Comparison of ENCODE assay signal across 22 cellular contexts in the genomic region with DNA sequence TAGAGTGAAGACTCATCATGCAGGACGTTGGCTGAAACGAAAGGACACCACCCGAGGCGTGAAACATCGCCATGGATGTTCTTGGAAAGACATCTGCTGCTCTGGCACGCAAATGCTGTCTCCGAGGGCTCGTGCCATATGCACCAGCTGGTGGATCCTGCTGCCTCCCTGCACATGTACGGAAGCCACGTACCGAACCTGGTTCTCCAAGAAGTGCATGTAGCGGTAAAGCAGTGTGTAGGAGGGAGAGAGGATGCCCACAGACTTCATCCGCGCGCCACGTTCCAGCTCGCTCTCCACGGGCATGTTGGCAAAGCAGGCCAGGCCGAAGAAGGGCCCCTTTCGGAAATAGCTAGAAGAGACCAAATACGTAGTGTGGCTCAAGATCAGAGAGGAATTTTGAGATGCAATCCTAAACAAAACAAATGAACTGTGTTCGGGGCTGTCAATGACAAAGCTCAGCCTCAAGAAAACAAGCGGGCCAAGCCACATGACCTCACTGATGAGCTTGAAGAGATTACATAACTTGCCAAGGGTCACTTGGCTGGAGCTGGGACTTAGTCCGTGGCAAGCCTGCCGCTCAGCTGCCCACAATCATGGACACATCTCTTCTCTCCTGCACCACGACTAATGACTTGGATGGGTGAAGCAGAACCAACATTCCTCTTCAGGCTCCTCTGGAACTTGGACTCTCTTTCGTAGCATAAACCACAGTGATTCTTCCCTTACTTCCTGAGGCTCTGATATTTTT. TPM values are rescaled to one million over a fixed set of nuclear protein-coding genes. Genes with fewer than 3 reads are reported as not detected.
A peak's percentile ranks its signal among the peaks of the same experiment; 100 is the strongest.
DNase-seq lines count a peak whose midpoint lies in the region; ATAC-seq, FAIRE-seq and TF ChIP-seq lines count a peak whose summit lies in the region.
"Had no signal": no experiment of that assay in that cellular context is flagged by ENCODE, and none has a peak within 500 bp of the region (broad histone marks: within the 10 kb centered on the region; RNA-seq: fewer than 3 reads in every experiment).

No MANE protein-coding gene starts in this region.

- no peaks in the 10 kb centered on the region for H3K79me2 ChIP-seq in HepG2 (ENCODE audit: insufficient read depth, low read length)
- H3K79me2 ChIP-seq in PC-3 (ENCODE audit: low read length), result no peaks in the 10 kb centered on the region

- H3K9ac ChIP-seq in liver (ENCODE audit: low read depth in 1 of 2, low read length in 2 of 2) (no peak overlapping the region), HepG2 (ENCODE audit: insufficient read depth, low read depth, low read length) (no peak overlapping the region), PC-3 (ENCODE audit: low read length) (no peak overlapping the region)
- H3K9ac ChIP-seq: BLaER1 treated with 17β-estradiol and CSF1 and Interleukin-3, amounts not matched to agents 10 nM and 100 nM had no signal

- H3K27ac ChIP-seq in liver (ENCODE audit: low read depth in 1 of 2, low read length in 2 of 2) (peak overlapping the region; percentile 36 to 67), HepG2 (ENCODE audit: extremely low read length, insufficient read depth, low read length) (no peak overlapping the region), upper lobe of right lung (peak overlapping the region; percentile 4), PC-3 (ENCODE audit: low read length) (no peak overlapping the region)
- H3K27ac ChIP-seq: BLaER1 treated with 17β-estradiol and CSF1 and Interleukin-3, amounts not matched to agents 10 nM and 100 nM; brain microvascular endothelial cell had no signal

- H3K4me2 ChIP-seq in HepG2 (ENCODE audit: low read depth, low read length) (no peak overlapping the region), PC-3 (ENCODE audit: low read length) (no peak overlapping the region)
- H3K4me2 ChIP-seq: BLaER1 treated with 17β-estradiol and CSF1 and Interleukin-3, amounts not matched to agents 10 nM and 100 nM had no signal

- no peak for FAIRE-seq in HepG2 (lab: Jason Lieb, UNC)
- FAIRE-seq: H1, TTC549, urothelium cell line had no signal

- 77% methylated on average over 27 of the region's 27 CpGs for WGBS in liver
- WGBS in HepG2 (ENCODE audit: low lambda C conversion rate), result 95% methylated on average over 26 of the region's 27 CpGs

- TF ChIP-seq CTCF in liver (IDR thresholded peaks at IDR 0.05; ENCODE audit: low read depth, low read length, missing input control) (no peak), HepG2 (CRISPR knock-in tag; IDR thresholded peaks at IDR 0.05) (no peak), upper lobe of right lung (IDR thresholded peaks at IDR 0.05) (no peak), PC-3 (conservative IDR thresholded peaks at IDR 0.05; ENCODE audit: low read depth, low read length) (no peak)

- BruUV-seq in HepG2 (replicated peaks; lab: Mats Ljungman, UMichigan) (no TSS peak), PC-3 (replicated peaks; lab: Mats Ljungman, UMichigan) (no TSS peak)

- H3K27me3 ChIP-seq in liver (ENCODE audit: control insufficient read depth in 4 of 4, insufficient read depth in 4 of 4, low read length in 3 of 4), result no peaks in the 10 kb centered on the region
- H3K27me3 ChIP-seq in HepG2 (ENCODE audit: control insufficient read depth in 1 of 2, insufficient read depth in 2 of 2, low read length in 2 of 2), result no peaks in the 10 kb centered on the region
- H3K27me3 ChIP-seq in upper lobe of right lung, result no peaks in the 10 kb centered on the region
- no peaks in the 10 kb centered on the region for H3K27me3 ChIP-seq in PC-3 (ENCODE audit: low read length)
- H3K27me3 ChIP-seq: BLaER1 treated with 17β-estradiol and CSF1 and Interleukin-3, amounts not matched to agents 10 nM and 100 nM; brain microvascular endothelial cell had no signal

- H3K4me3 ChIP-seq in liver (ENCODE audit: low read depth in 1 of 3, low read length in 3 of 3) (no peak overlapping the region), HepG2 (replicated peaks in 1 of 3; ENCODE audit: insufficient read depth in 1 of 3, low read depth in 2 of 3, low read length in 3 of 3) (no peak overlapping the region), upper lobe of right lung (peak overlapping the region; percentile 15), PC-3 (ENCODE audit: low read length) (no peak overlapping the region)
- H3K4me3 ChIP-seq: BLaER1 treated with 17β-estradiol and CSF1 and Interleukin-3, amounts not matched to agents 10 nM and 100 nM had no signal

- no peaks in the 10 kb centered on the region for H3K9me2 ChIP-seq in PC-3 (replicated peaks; ENCODE audit: low read length)

- intact Hi-C loops in HepG2 (cut with micrococcal nuclease; ENCODE audit: unreplicated experiment) (no loop called here), upper lobe of right lung (cut with DNase I) (no loop called here), PC-3 (cut with micrococcal nuclease) (no loop called here)

- H3K36me3 ChIP-seq in liver (ENCODE audit: control insufficient read depth in 4 of 4, insufficient read depth in 3 of 4, low read depth in 1 of 4, low read length in 3 of 4) (peaks cover 0 to 20% (median 11%) of the 10 kb centered on the region in 4 donors), HepG2 (replicated peaks in 1 of 2; ENCODE audit: control insufficient read depth in 1 of 2, insufficient read depth in 2 of 2, low read length in 2 of 2) (peaks cover 2 to 14% of the 10 kb centered on the region in 2 experiments; a peak in 3 of 5 replicates), upper lobe of right lung (peaks cover 38% of the 10 kb centered on the region), PC-3 (ENCODE audit: low read depth, low read length) (no peaks in the 10 kb centered on the region; the same call in 1 of the 2 replicates)

- POLR2A ChIA-PET in HepG2 (lab: Yijun Ruan, JAX), result no interaction called here
- POLR2A ChIA-PET in PC-3 (lab: Charles Lee; ENCODE audit: unreplicated experiment), result no interaction called here

- H3K4me1 ChIP-seq in liver (ENCODE audit: control insufficient read depth in 4 of 4, insufficient read depth in 4 of 4, low read length in 3 of 4) (peaks cover 6 to 29% (median 22%) of the 10 kb centered on the region in 4 donors), HepG2 (ENCODE audit: insufficient read depth, low read length) (peaks cover 20% of the 10 kb centered on the region), upper lobe of right lung (no peaks in the 10 kb centered on the region), PC-3 (ENCODE audit: insufficient read depth, low read length) (no peaks in the 10 kb centered on the region)

- CTCF ChIA-PET in HepG2 (lab: Yijun Ruan, JAX; ENCODE audit: low intra/inter-chr PET ratio, low total read pairs) (no interaction called here), PC-3 (lab: Charles Lee) (no interaction called here)

- no peak overlapping the region for H2AFZ ChIP-seq in HepG2 (ENCODE audit: low read length)
- H2AFZ ChIP-seq in PC-3 (ENCODE audit: low read length), result no peak overlapping the region

- H4K20me1 ChIP-seq in HepG2 (ENCODE audit: insufficient read depth, low read length), result 0 out of 2 replicates have a peak, but pooled peaks cover 6% of the 10 kb centered on the region
- no peaks in the 10 kb centered on the region for H4K20me1 ChIP-seq in PC-3 (ENCODE audit: low read length)

- TF ChIP-seq RAD21 in liver (IDR thresholded peaks at IDR 0.05), result peak in 1 of 2 donors; percentile 10
- no peak for TF ChIP-seq RAD21 in HepG2 (CRISPR knock-in tag; IDR thresholded peaks at IDR 0.05)

- in situ Hi-C loops in HepG2 (cut with HindIII; ENCODE audit: extremely low pct_ligation_motif_present, low pct_unique_long_range_greater_than_20kb), result no loop called here

- TF ChIP-seq EP300 in HepG2 (IDR thresholded peaks at IDR 0.05; ENCODE audit: low read depth in 2 of 2, low read length in 2 of 2) (no peak), HepG2 (CRISPR knock-in tag; IDR thresholded peaks at IDR 0.05; ENCODE audit: borderline replicate concordance) (no peak)

- no peak for TF ChIP-seq POLR2A in HepG2 (IDR thresholded peaks at IDR 0.05; ENCODE audit: insufficient read depth in 1 of 2, low read depth in 2 of 2, low read length in 2 of 2)

- H3K9me3 ChIP-seq in liver (ENCODE audit: control insufficient read depth in 4 of 4, low read length in 3 of 4) (no peaks in the 10 kb centered on the region), HepG2 (ENCODE audit: low read length) (no peaks in the 10 kb centered on the region), upper lobe of right lung (no peaks in the 10 kb centered on the region), PC-3 (ENCODE audit: low read length) (no peaks in the 10 kb centered on the region)
- H3K9me3 ChIP-seq: BLaER1 treated with 17β-estradiol and CSF1 and Interleukin-3, amounts not matched to agents 10 nM and 100 nM had no signal

- ATAC-seq in HepG2 (no peak), upper lobe of right lung (peak; percentile 70), PC-3 (no peak)
- ATAC-seq: left ventricle myocardium superior had no signal

- DNase-seq in HepG2 (ENCODE audit: low spot score) (no peak), globus pallidus (ENCODE audit: low spot score) (peak; percentile 82), occipital lobe (lab: John Stamatoyannopoulos, UW) (peak; percentile 75), upper lobe of right lung (peak; percentile 64), PC-3 (no peak), Kasumi-1 (lab: John Stamatoyannopoulos, UW) (no peak)
- DNase-seq in stimulated activated CD8-positive, alpha-beta memory T cell treated with anti-CD3 and anti-CD28 coated beads, Interleukin-4, amount 100 ng/mL, for 48 hours, result no peak
- DNase-seq: activated CD4-positive, alpha-beta T cell treated with anti-CD3 and anti-CD28 coated beads, Interleukin-2, amount 10 ng/mL, durations not matched to agents 24 days and 14 days; activated naive CD4-positive, alpha-beta T cell treated with Interleukin-2 at 50 U/mL for 16 hours; brain microvascular endothelial cell; DMS153; left ventricle myocardium superior; MV-4-11; naive B cell; NCI-H2107 had no signal

- H3F3A ChIP-seq in PC-3 (ENCODE audit: low read length, unreplicated experiment), result no peaks in the 10 kb centered on the region

RNA-seq across cellular contexts. Expression of a gene that starts 16.5 kb away (rescaled TPM):
- total RNA-seq in liver, result 10 to 100 TPM; 15.9 to 48.4 TPM
- 1 to 10 TPM; 8.4 to 9.8 TPM for polyA plus RNA-seq in liver
- 10.5 and 12.5 TPM in 2 replicates for total RNA-seq in HepG2 (2016; rRNA removed; fragmentation: Illumina TruSeq; extraction: Trizol)
- total RNA-seq in HepG2 (2016; cell fraction: cytosol; rRNA removed; fragmentation: Illumina TruSeq; extraction: Trizol; ENCODE audit: low read depth), result 0.91 and 1.1 TPM in 2 replicates
- 11.0 and 11.5 TPM in 2 replicates for total RNA-seq in HepG2 (2016; cell fraction: insoluble cytoplasmic fraction; rRNA removed; fragmentation: Illumina TruSeq; extraction: Trizol)
- total RNA-seq in HepG2 (2016; cell fraction: membrane; rRNA removed; fragmentation: Illumina TruSeq; extraction: Trizol), result 3.4 and 4.2 TPM in 2 replicates
- total RNA-seq in HepG2 (2016; cell fraction: nucleus; rRNA removed; fragmentation: Illumina TruSeq; extraction: Trizol), result 14.7 and 16.1 TPM in 2 replicates
- 7.1 and 8.6 TPM in 2 replicates for polyA plus RNA-seq in HepG2 (2011; rRNA removed)
- polyA plus RNA-seq in HepG2 (2011; cell fraction: cytosol; rRNA removed), result 3.2 and 3.4 TPM in 2 replicates
- polyA plus RNA-seq in HepG2 (2011; cell fraction: nucleus; rRNA removed), result 21.3 and 27.5 TPM in 2 replicates
- 7.6 and 8.6 TPM in 2 replicates for polyA plus RNA-seq in HepG2 (2012)
- 0.69 and 0.88 TPM in 2 replicates for polyA plus RNA-seq in HepG2 (2016; cell fraction: cytosol; fragmentation: Illumina TruSeq; extraction: Trizol; ENCODE audit: low read depth)
- polyA plus RNA-seq in HepG2 (2016; cell fraction: insoluble cytoplasmic fraction; fragmentation: Illumina TruSeq; extraction: Trizol; ENCODE audit: low read depth), result 7.0 and 7.3 TPM in 2 replicates
- 1.3 and 1.4 TPM in 2 replicates for polyA plus RNA-seq in HepG2 (2016; cell fraction: membrane; fragmentation: Illumina TruSeq; extraction: Trizol; ENCODE audit: low read depth)
- 15.7 and 16.4 TPM in 2 replicates for polyA plus RNA-seq in HepG2 (2016; cell fraction: nucleus; fragmentation: Illumina TruSeq; extraction: Trizol; ENCODE audit: insufficient read depth, low read depth)
- 11.8 and 13.6 TPM in 2 replicates for polyA minus RNA-seq in HepG2 (2011; rRNA and poly(A)+ RNA removed; ENCODE audit: low replicate concordance)
- polyA minus RNA-seq in HepG2 (2011; cell fraction: cytosol; rRNA and poly(A)+ RNA removed), result 3.6 and 5.0 TPM in 2 replicates
- polyA minus RNA-seq in HepG2 (2011; cell fraction: nucleus; rRNA and poly(A)+ RNA removed), result 22.7 and 28.0 TPM in 2 replicates
- total RNA-seq in occipital lobe, result 47.7 TPM
- total RNA-seq in upper lobe of right lung, result 40.2 TPM
- 6.7 and 6.9 TPM in 2 replicates for total RNA-seq in PC-3 (2014; rRNA removed)

RNA-seq across cellular contexts. Expression of a gene that starts 22.7 kb away (rescaled TPM):
- total RNA-seq in liver (not detected), HepG2 (2016; rRNA removed; fragmentation: Illumina TruSeq; extraction: Trizol) (not detected in 2 replicates), occipital lobe (0.16 TPM), upper lobe of right lung (not detected), PC-3 (2014; rRNA removed) (not detected in 2 replicates)
- polyA plus RNA-seq in liver (not detected), HepG2 (2011; rRNA removed) (not detected in 2 replicates)
- total RNA-seq in HepG2 (2016; cell fraction: cytosol; rRNA removed; fragmentation: Illumina TruSeq; extraction: Trizol; ENCODE audit: low read depth), result not detected in 2 replicates
- total RNA-seq in HepG2 (2016; cell fraction: insoluble cytoplasmic fraction; rRNA removed; fragmentation: Illumina TruSeq; extraction: Trizol), result not detected in 2 replicates
- total RNA-seq in HepG2 (2016; cell fraction: membrane; rRNA removed; fragmentation: Illumina TruSeq; extraction: Trizol), result not detected in 2 replicates
- total RNA-seq in HepG2 (2016; cell fraction: nucleus; rRNA removed; fragmentation: Illumina TruSeq; extraction: Trizol), result not detected in 2 replicates
- not detected in 2 replicates for polyA plus RNA-seq in HepG2 (2011; cell fraction: cytosol; rRNA removed)
- polyA plus RNA-seq in HepG2 (2011; cell fraction: nucleus; rRNA removed), result 0.09 TPM in 1 of 2 replicates, not detected in the other
- polyA plus RNA-seq in HepG2 (2012), result 0.04 TPM in 1 of 2 replicates, not detected in the other
- not detected in 2 replicates for polyA plus RNA-seq in HepG2 (2016; cell fraction: cytosol; fragmentation: Illumina TruSeq; extraction: Trizol; ENCODE audit: low read depth)
- not detected in 2 replicates for polyA plus RNA-seq in HepG2 (2016; cell fraction: insoluble cytoplasmic fraction; fragmentation: Illumina TruSeq; extraction: Trizol; ENCODE audit: low read depth)
- polyA plus RNA-seq in HepG2 (2016; cell fraction: membrane; fragmentation: Illumina TruSeq; extraction: Trizol; ENCODE audit: low read depth), result not detected in 2 replicates
- not detected in 2 replicates for polyA plus RNA-seq in HepG2 (2016; cell fraction: nucleus; fragmentation: Illumina TruSeq; extraction: Trizol; ENCODE audit: insufficient read depth, low read depth)
- not detected in 2 replicates for polyA minus RNA-seq in HepG2 (2011; rRNA and poly(A)+ RNA removed; ENCODE audit: low replicate concordance)
- polyA minus RNA-seq in HepG2 (2011; cell fraction: cytosol; rRNA and poly(A)+ RNA removed), result not detected in 2 replicates
- polyA minus RNA-seq in HepG2 (2011; cell fraction: nucleus; rRNA and poly(A)+ RNA removed), result 0.26 TPM in 1 of 2 replicates, not detected in the other
- total RNA-seq: A172; activated CD4-positive, alpha-beta T cell treated with anti-CD3 and anti-CD28 coated beads, Interleukin-2, amount 10 ng/mL, durations not matched to agents 24 days and 14 days; H1; left ventricle myocardium superior; posterior vena cava had no signal

RNA-seq across cellular contexts. Expression of a gene that starts 52.7 kb away (rescaled TPM):
- total RNA-seq in liver, result 10 to 100 TPM; 68.0 to 70.0 TPM
- 100 to 1,000 TPM in 1 of 2 donors, 10 to 100 TPM in 1; 90.2 to 147 TPM for polyA plus RNA-seq in liver
- 254 and 363 TPM in 2 replicates for total RNA-seq in HepG2 (2016; rRNA removed; fragmentation: Illumina TruSeq; extraction: Trizol)
- total RNA-seq in HepG2 (2016; cell fraction: cytosol; rRNA removed; fragmentation: Illumina TruSeq; extraction: Trizol; ENCODE audit: low read depth), result 86.1 and 88.6 TPM in 2 replicates
- total RNA-seq in HepG2 (2016; cell fraction: insoluble cytoplasmic fraction; rRNA removed; fragmentation: Illumina TruSeq; extraction: Trizol), result 267 and 364 TPM in 2 replicates
- 74.3 and 78.8 TPM in 2 replicates for total RNA-seq in HepG2 (2016; cell fraction: membrane; rRNA removed; fragmentation: Illumina TruSeq; extraction: Trizol)
- total RNA-seq in HepG2 (2016; cell fraction: nucleus; rRNA removed; fragmentation: Illumina TruSeq; extraction: Trizol), result 124 TPM in 2 replicates
- 52.9 and 64.4 TPM in 2 replicates for polyA plus RNA-seq in HepG2 (2011; rRNA removed)
- polyA plus RNA-seq in HepG2 (2011; cell fraction: cytosol; rRNA removed), result 35.9 and 51.3 TPM in 2 replicates
- 24.0 and 27.9 TPM in 2 replicates for polyA plus RNA-seq in HepG2 (2011; cell fraction: nucleus; rRNA removed)
- 106 and 158 TPM in 2 replicates for polyA plus RNA-seq in HepG2 (2012)
- 90.2 and 95.1 TPM in 2 replicates for polyA plus RNA-seq in HepG2 (2016; cell fraction: cytosol; fragmentation: Illumina TruSeq; extraction: Trizol; ENCODE audit: low read depth)
- 372 and 403 TPM in 2 replicates for polyA plus RNA-seq in HepG2 (2016; cell fraction: insoluble cytoplasmic fraction; fragmentation: Illumina TruSeq; extraction: Trizol; ENCODE audit: low read depth)
- polyA plus RNA-seq in HepG2 (2016; cell fraction: membrane; fragmentation: Illumina TruSeq; extraction: Trizol; ENCODE audit: low read depth), result 62.4 and 68.6 TPM in 2 replicates
- polyA plus RNA-seq in HepG2 (2016; cell fraction: nucleus; fragmentation: Illumina TruSeq; extraction: Trizol; ENCODE audit: insufficient read depth, low read depth), result 142 and 144 TPM in 2 replicates
- polyA minus RNA-seq in HepG2 (2011; rRNA and poly(A)+ RNA removed; ENCODE audit: low replicate concordance), result 22.8 and 40.3 TPM in 2 replicates
- polyA minus RNA-seq in HepG2 (2011; cell fraction: cytosol; rRNA and poly(A)+ RNA removed), result 20.9 and 24.2 TPM in 2 replicates
- polyA minus RNA-seq in HepG2 (2011; cell fraction: nucleus; rRNA and poly(A)+ RNA removed), result 119 and 126 TPM in 2 replicates
- total RNA-seq in occipital lobe, result 79.9 TPM
- total RNA-seq in upper lobe of right lung, result 64.9 TPM
- total RNA-seq in PC-3 (2014; rRNA removed), result 212 and 269 TPM in 2 replicates

Comparison
In these comparisons a context has a peak if more than half of its experiments do, and no peak if none do; other contexts are left out.
1. H3K27ac ChIP-seq: peak in liver (2 of 2) and upper lobe of right lung (single experiment); none in HepG2 (single experiment) and PC-3 (single experiment).
2. DNase-seq: peak in globus pallidus (single experiment), occipital lobe (single experiment) and upper lobe of right lung (single experiment); none in HepG2 (single experiment), stimulated activated CD8-positive, alpha-beta memory T cell treated with anti-CD3 and anti-CD28 coated beads, Interleukin-4, amount 100 ng/mL, for 48 hours (single experiment), PC-3 (single experiment) and Kasumi-1 (0 of 2).